ENCODE assay signal across 1 cellular context in the genomic region with DNA sequence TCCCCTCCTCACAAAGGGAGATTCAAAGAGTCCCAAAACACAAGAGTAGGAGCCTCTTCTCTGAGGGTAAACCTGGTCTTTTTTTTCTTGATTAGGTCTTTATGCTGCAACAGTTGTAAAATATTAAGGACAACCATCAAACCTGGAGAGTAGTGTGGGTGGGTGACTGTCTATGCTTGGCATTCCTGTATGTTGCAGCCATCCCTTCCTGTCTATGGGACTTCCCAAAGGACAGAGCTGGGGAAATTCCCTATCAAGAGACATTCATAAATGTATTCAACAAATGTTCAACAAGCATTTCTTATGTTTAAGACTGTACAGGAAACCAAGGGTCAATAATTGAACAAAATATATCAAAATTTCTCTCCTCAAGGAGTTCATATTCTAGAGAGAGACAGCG.
TF ChIP-seq lines count a peak whose summit lies in the region.

No MANE protein-coding gene starts in this region.

TF ChIP-seq in GM12878, 131 proteins besides CTCF, POLR2A, EP300 and RAD21:
- no peak for TF ChIP-seq ZZZ3 (IDR thresholded peaks at IDR 0.05; ENCODE audit: control insufficient read depth, insufficient read length, low read depth)
- TF ChIP-seq, protein P1, sequence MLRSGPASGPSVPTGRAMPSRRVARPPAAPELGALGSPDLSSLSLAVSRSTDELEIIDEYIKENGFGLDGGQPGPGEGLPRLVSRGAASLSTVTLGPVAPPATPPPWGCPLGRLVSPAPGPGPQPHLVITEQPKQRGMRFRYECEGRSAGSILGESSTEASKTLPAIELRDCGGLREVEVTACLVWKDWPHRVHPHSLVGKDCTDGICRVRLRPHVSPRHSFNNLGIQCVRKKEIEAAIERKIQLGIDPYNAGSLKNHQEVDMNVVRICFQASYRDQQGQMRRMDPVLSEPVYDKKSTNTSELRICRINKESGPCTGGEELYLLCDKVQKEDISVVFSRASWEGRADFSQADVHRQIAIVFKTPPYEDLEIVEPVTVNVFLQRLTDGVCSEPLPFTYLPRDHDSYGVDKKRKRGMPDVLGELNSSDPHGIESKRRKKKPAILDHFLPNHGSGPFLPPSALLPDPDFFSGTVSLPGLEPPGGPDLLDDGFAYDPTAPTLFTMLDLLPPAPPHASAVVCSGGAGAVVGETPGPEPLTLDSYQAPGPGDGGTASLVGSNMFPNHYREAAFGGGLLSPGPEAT (IDR thresholded peaks at IDR 0.05; ENCODE audit: low read depth): no peak
- TF ChIP-seq, protein P2, sequence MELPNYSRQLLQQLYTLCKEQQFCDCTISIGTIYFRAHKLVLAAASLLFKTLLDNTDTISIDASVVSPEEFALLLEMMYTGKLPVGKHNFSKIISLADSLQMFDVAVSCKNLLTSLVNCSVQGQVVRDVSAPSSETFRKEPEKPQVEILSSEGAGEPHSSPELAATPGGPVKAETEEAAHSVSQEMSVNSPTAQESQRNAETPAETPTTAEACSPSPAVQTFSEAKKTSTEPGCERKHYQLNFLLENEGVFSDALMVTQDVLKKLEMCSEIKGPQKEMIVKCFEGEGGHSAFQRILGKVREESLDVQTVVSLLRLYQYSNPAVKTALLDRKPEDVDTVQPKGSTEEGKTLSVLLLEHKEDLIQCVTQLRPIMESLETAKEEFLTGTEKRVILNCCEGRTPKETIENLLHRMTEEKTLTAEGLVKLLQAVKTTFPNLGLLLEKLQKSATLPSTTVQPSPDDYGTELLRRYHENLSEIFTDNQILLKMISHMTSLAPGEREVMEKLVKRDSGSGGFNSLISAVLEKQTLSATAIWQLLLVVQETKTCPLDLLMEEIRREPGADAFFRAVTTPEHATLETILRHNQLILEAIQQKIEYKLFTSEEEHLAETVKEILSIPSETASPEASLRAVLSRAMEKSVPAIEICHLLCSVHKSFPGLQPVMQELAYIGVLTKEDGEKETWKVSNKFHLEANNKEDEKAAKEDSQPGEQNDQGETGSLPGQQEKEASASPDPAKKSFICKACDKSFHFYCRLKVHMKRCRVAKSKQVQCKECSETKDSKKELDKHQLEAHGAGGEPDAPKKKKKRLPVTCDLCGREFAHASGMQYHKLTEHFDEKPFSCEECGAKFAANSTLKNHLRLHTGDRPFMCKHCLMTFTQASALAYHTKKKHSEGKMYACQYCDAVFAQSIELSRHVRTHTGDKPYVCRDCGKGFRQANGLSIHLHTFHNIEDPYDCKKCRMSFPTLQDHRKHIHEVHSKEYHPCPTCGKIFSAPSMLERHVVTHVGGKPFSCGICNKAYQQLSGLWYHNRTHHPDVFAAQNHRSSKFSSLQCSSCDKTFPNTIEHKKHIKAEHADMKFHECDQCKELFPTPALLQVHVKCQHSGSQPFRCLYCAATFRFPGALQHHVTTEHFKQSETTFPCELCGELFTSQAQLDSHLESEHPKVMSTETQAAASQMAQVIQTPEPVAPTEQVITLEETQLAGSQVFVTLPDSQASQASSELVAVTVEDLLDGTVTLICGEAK (IDR thresholded peaks at IDR 0.05; ENCODE audit: borderline replicate concordance): no peak
- TF ChIP-seq DPF2 (IDR thresholded peaks at IDR 0.05): no peak
- TF ChIP-seq, protein P3, sequence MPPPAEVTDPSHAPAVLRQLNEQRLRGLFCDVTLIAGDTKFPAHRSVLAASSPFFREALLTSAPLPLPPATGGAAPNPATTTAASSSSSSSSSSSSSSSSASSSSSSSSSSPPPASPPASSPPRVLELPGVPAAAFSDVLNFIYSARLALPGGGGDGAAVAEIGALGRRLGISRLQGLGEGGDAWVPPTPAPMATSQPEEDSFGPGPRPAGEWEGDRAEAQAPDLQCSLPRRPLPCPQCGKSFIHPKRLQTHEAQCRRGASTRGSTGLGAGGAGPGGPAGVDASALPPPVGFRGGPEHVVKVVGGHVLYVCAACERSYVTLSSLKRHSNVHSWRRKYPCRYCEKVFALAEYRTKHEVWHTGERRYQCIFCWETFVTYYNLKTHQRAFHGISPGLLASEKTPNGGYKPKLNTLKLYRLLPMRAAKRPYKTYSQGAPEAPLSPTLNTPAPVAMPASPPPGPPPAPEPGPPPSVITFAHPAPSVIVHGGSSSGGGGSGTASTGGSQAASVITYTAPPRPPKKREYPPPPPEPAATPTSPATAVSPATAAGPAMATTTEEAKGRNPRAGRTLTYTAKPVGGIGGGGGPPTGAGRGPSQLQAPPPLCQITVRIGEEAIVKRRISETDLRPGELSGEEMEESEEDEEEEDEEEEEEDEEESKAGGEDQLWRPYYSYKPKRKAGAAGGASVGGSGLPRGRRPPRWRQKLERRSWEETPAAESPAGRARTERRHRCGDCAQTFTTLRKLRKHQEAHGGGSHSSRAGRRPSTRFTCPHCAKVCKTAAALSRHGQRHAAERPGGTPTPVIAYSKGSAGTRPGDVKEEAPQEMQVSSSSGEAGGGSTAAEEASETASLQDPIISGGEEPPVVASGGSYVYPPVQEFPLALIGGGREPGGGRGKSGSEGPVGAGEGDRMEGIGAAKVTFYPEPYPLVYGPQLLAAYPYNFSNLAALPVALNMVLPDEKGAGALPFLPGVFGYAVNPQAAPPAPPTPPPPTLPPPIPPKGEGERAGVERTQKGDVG (CRISPR knock-in tag; IDR thresholded peaks at IDR 0.05): no peak
- no peak for TF ChIP-seq NFIC (IDR thresholded peaks at IDR 0.05; ENCODE audit: low read depth, low read length)
- no peak for TF ChIP-seq CEBPB (IDR thresholded peaks at IDR 0.05; ENCODE audit: borderline replicate concordance in 1 of 2, low read depth in 2 of 2, low read length in 2 of 2)
- TF ChIP-seq NBN (IDR thresholded peaks at IDR 0.05): no peak
- TF ChIP-seq, protein P4, sequence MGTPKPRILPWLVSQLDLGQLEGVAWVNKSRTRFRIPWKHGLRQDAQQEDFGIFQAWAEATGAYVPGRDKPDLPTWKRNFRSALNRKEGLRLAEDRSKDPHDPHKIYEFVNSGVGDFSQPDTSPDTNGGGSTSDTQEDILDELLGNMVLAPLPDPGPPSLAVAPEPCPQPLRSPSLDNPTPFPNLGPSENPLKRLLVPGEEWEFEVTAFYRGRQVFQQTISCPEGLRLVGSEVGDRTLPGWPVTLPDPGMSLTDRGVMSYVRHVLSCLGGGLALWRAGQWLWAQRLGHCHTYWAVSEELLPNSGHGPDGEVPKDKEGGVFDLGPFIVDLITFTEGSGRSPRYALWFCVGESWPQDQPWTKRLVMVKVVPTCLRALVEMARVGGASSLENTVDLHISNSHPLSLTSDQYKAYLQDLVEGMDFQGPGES (IDR thresholded peaks at IDR 0.05): no peak
- TF ChIP-seq WRNIP1 (IDR thresholded peaks at IDR 0.05; ENCODE audit: borderline replicate concordance, low read depth, low read length): no peak
- no peak for TF ChIP-seq SUPT20H (IDR thresholded peaks at IDR 0.05; ENCODE audit: borderline replicate concordance, control insufficient read depth, low read depth, low read length)
- no peak for TF ChIP-seq SREBF1 (IDR thresholded peaks at IDR 0.05; ENCODE audit: low read length)
- no peak for TF ChIP-seq SIX5 (IDR thresholded peaks at IDR 0.05; ENCODE audit: low read depth, low read length, severe bottlenecking)
